In genomic region chr11:33773399-33774355, GRCh38 we compare ENCODE assay signal across 8 cellular contexts. TPM values are rescaled to one million over a fixed set of nuclear protein-coding genes. Genes with fewer than 3 reads are reported as not detected.
DNase-seq lines count a peak whose midpoint lies in the region; ATAC-seq lines count a peak whose summit lies in the region.

No MANE protein-coding gene starts in this region.

- intact Hi-C loops in left colon (cut with DNase I, micrococcal nuclease), result no loop called here

- peak; percentile 52 for DNase-seq in CD1c-positive myeloid dendritic cell (ENCODE audit: extremely low spot score)
- DNase-seq in T-helper 22 cell (ENCODE audit: low read depth), result peak; percentile 56
- peak; percentile 72 for DNase-seq in central memory CD4-positive, alpha-beta T cell
- DNase-seq in left colon, result peak; percentile 30 to 33
- DNase-seq in stimulated activated CD4-positive, alpha-beta T cell treated with anti-CD3 and anti-CD28 coated beads, Interleukin-4, amount 100 ng/mL, for 4 hours, result peak; percentile 12 to 16

- ATAC-seq in GM19372 (IDR thresholded peaks at IDR 0.05; ENCODE audit: low read depth, unreplicated experiment) (peak; percentile 43), HG03460 (IDR thresholded peaks at IDR 0.05; ENCODE audit: unreplicated experiment) (peak; percentile 19), left colon (peak; percentile 64), GM18519 (IDR thresholded peaks at IDR 0.05; ENCODE audit: low FRiP score, unreplicated experiment) (no peak)

RNA-seq across cellular contexts. Expression of gene FBXO3, which starts 0.6 kb away (rescaled TPM):
- 10 to 100 TPM; 29.5 to 36.5 TPM for total RNA-seq in left colon

RNA-seq across cellular contexts. Expression of gene CD59, which starts 37.5 kb away (rescaled TPM):
- total RNA-seq in left colon, result 100 to 1,000 TPM; 271 to 585 TPM

Comparison
In these comparisons a context has a peak if more than half of its experiments do, and no peak if none do; other contexts are left out.
1. DNase-seq: peak in every context shown above with its lines; median percentile 72 in central memory CD4-positive, alpha-beta T cell; 56 in T-helper 22 cell; 52 in CD1c-positive myeloid dendritic cell; 32 in left colon; 14 in stimulated activated CD4-positive, alpha-beta T cell treated with anti-CD3 and anti-CD28 coated beads, Interleukin-4, amount 100 ng/mL, for 4 hours.